18 cellular contexts compared by ENCODE assay signal in genomic region chr4:133156096-133156495, GRCh38. TPM values are rescaled to one million over a fixed set of nuclear protein-coding genes. Genes with fewer than 3 reads are reported as not detected.
DNase-seq lines count a peak whose midpoint lies in the region; ATAC-seq and TF ChIP-seq lines count a peak whose summit lies in the region.
"Had no signal": no experiment of that assay in that cellular context is flagged by ENCODE, and none has a peak within 500 bp of the region (broad histone marks: within the 10 kb centered on the region; RNA-seq: fewer than 3 reads in every experiment).

No MANE protein-coding gene starts in this region.

- DNase-seq in cardiac septum (ENCODE audit: low spot score) (peak; percentile 17), heart left ventricle (no peak), endodermal cell (peak; percentile 60), NCI-H82 treated with DMSO at 0.1 percent for 48 hours (lab: John Stamatoyannopoulos, UW; ENCODE audit: unreplicated experiment) (no peak)
- DNase-seq: activated CD4-positive, alpha-beta T cell treated with anti-CD3 and anti-CD28 coated beads, Interleukin-2, amount 10 ng/mL, durations not matched to agents 7 days and 5 days; Calu3; left cardiac atrium; naive B cell; NCI-H2107; stimulated activated naive CD4-positive, alpha-beta T cell had no signal

- no peaks in the 10 kb centered on the region for H3K9me3 Mint-ChIP-seq in endodermal cell
- H3K9me3 Mint-ChIP-seq: activated CD4-positive, alpha-beta T cell treated with anti-CD3 and anti-CD28 coated beads, Interleukin-2, amount 10 ng/mL, durations not matched to agents 7 days and 5 days; T-helper 2 cell treated with Interferon-gamma antibody and Interleukin-4, amounts not matched to agents 5 μg/mL and 100 μg/mL, for 36 hours had no signal

- H3K36me3 ChIP-seq in heart left ventricle, result no peaks in the 10 kb centered on the region
- H3K36me3 ChIP-seq in endodermal cell (ENCODE audit: control insufficient read depth, insufficient read depth, low read length), result peaks cover 46% of the 10 kb centered on the region
- no peaks in the 10 kb centered on the region for H3K36me3 ChIP-seq in neural cell (ENCODE audit: insufficient read depth, low read length)
- H3K36me3 ChIP-seq: gastroesophageal sphincter had no signal

- H4K20me1 ChIP-seq in neural cell (ENCODE audit: insufficient read depth), result no peaks in the 10 kb centered on the region

- no peaks in the 10 kb centered on the region for H3K9me2 ChIP-seq in neural cell (ENCODE audit: insufficient read depth, low read length)

- no peak for TF ChIP-seq EP300 in neural cell (conservative IDR thresholded peaks at IDR 0.05; ENCODE audit: poor library complexity, severe bottlenecking)

- peaks cover 39% of the 10 kb centered on the region for H3K4me1 Mint-ChIP-seq in endodermal cell
- H3K4me1 Mint-ChIP-seq: naive B cell had no signal

- H3K27ac Mint-ChIP-seq in endodermal cell, result no peak overlapping the region
- H3K27ac Mint-ChIP-seq: activated CD4-positive, alpha-beta T cell treated with anti-CD3 and anti-CD28 coated beads, Interleukin-2, amount 10 ng/mL, durations not matched to agents 7 days and 5 days; naive B cell; T-helper 2 cell treated with Interferon-gamma antibody and Interleukin-4, amounts not matched to agents 5 μg/mL and 100 μg/mL, for 36 hours had no signal

- H3K27ac ChIP-seq in heart left ventricle (no peak overlapping the region), endodermal cell (ENCODE audit: low read depth, low read length) (no peak overlapping the region), neural cell (ENCODE audit: low read length) (no peak overlapping the region)
- H3K27ac ChIP-seq: A549, gastroesophageal sphincter had no signal

- ATAC-seq in heart left ventricle (no peak), GM18519 (IDR thresholded peaks at IDR 0.05; ENCODE audit: low FRiP score, unreplicated experiment) (no peak), HG03196 (IDR thresholded peaks at IDR 0.05; ENCODE audit: unreplicated experiment) (no peak), GM21526 (IDR thresholded peaks at IDR 0.05; ENCODE audit: low FRiP score, unreplicated experiment) (no peak)
- ATAC-seq: A549, gastroesophageal sphincter, left cardiac atrium, Right ventricle myocardium inferior had no signal

- no peaks in the 10 kb centered on the region for H3K27me3 Mint-ChIP-seq in endodermal cell (ENCODE audit: insufficient read depth)

- TF ChIP-seq RAD21 in neural cell (conservative IDR thresholded peaks at IDR 0.05), result no peak

- intact Hi-C loops in cardiac septum (cut with DNase I), result no loop called here
- intact Hi-C loops in heart left ventricle (cut with DNase I), result no loop called here

- H3K4me3 Mint-ChIP-seq in endodermal cell, result peak overlapping the region; percentile 97
- H3K4me3 Mint-ChIP-seq: activated CD4-positive, alpha-beta T cell treated with anti-CD3 and anti-CD28 coated beads, Interleukin-2, amount 10 ng/mL, durations not matched to agents 7 days and 5 days; naive B cell; T-helper 2 cell treated with Interferon-gamma antibody and Interleukin-4, amounts not matched to agents 5 μg/mL and 100 μg/mL, for 36 hours had no signal

- H3K9ac ChIP-seq in endodermal cell (ENCODE audit: extremely low read depth, low read length, poor library complexity, severe bottlenecking), result no peak overlapping the region
- H3K9ac ChIP-seq in neural cell (ENCODE audit: low read length), result no peak overlapping the region

- no peak for TF ChIP-seq POLR2A in heart left ventricle (IDR thresholded peaks at IDR 0.05)

- TF ChIP-seq CTCF in heart left ventricle (IDR thresholded peaks at IDR 0.05), result no peak
- no peak for TF ChIP-seq CTCF in endodermal cell (conservative IDR thresholded peaks at IDR 0.05)
- no peak for TF ChIP-seq CTCF in neural cell (IDR thresholded peaks at IDR 0.05; ENCODE audit: poor library complexity, severe bottlenecking)

- 77 to 86% (median 83%) methylated on average over 5 of the region's 5 CpGs for WGBS in heart left ventricle, 4 donors
- WGBS in endodermal cell (ENCODE audit: insufficient coverage in 1 of 2, insufficient read length in 1 of 2), 2 experiments, result 56 to 77% methylated on average over 3 to 5 of the region's 5 CpGs

- peak overlapping the region; percentile 17 for H3K4me2 ChIP-seq in neural cell (ENCODE audit: low read length)
- H3K4me2 ChIP-seq: A549 had no signal

- H3K4me1 ChIP-seq in heart left ventricle (peaks cover 0 to 23% (median 11%) of the 10 kb centered on the region in 12 donors), endodermal cell (ENCODE audit: control insufficient read depth, insufficient read depth, low read length) (no peaks in the 10 kb centered on the region)
- H3K4me1 ChIP-seq: A549 had no signal

- no peaks in the 10 kb centered on the region for H3K79me2 ChIP-seq in neural cell (replicated peaks; ENCODE audit: insufficient read depth, low read length)

- no peak overlapping the region for H3K4me3 ChIP-seq in heart left ventricle
- H3K4me3 ChIP-seq in endodermal cell (ENCODE audit: low read length), result peak overlapping the region; percentile 98
- peak overlapping the region; percentile 81 for H3K4me3 ChIP-seq in neural cell (ENCODE audit: low read length)
- H3K4me3 ChIP-seq: A549, gastroesophageal sphincter had no signal

- H2AFZ ChIP-seq in neural cell (ENCODE audit: low read depth, low read length), result no peak overlapping the region

- no peaks in the 10 kb centered on the region for H3F3A ChIP-seq in neural cell (ENCODE audit: insufficient read depth, low read length, poor library complexity, severe bottlenecking)

- H3K36me3 Mint-ChIP-seq in endodermal cell (ENCODE audit: low read depth), result peaks cover 38% of the 10 kb centered on the region

- H3K27me3 ChIP-seq in heart left ventricle (peaks cover 14 to 48% (median 37%) of the 10 kb centered on the region in 9 donors), endodermal cell (ENCODE audit: control insufficient read depth, insufficient read depth, low read length, poor library complexity, severe bottlenecking) (no peaks in the 10 kb centered on the region), neural cell (ENCODE audit: insufficient read depth, low read depth, low read length) (peaks cover 19% of the 10 kb centered on the region)

- H3K9me3 ChIP-seq in heart left ventricle (no peaks in the 10 kb centered on the region), endodermal cell (ENCODE audit: control insufficient read depth, low read length) (no peaks in the 10 kb centered on the region), neural cell (ENCODE audit: low read length) (no peaks in the 10 kb centered on the region)
- H3K9me3 ChIP-seq: A549, gastroesophageal sphincter had no signal

TF ChIP-seq in neural cell, 6 proteins besides CTCF, POLR2A, EP300 and RAD21:
- TF ChIP-seq MXI1 (conservative IDR thresholded peaks at IDR 0.05; ENCODE audit: poor library complexity, severe bottlenecking) (no peak), TAF1 (IDR thresholded peaks at IDR 0.05; ENCODE audit: low read depth) (no peak), POLR2AphosphoS5 (IDR thresholded peaks at IDR 0.05) (no peak), REST (IDR thresholded peaks at IDR 0.05; ENCODE audit: borderline replicate concordance) (no peak)

RNA-seq across cellular contexts. Expression of gene PCDH10, which starts 7.0 kb away (rescaled TPM):
- total RNA-seq in cardiac septum, result 0.48 TPM
- total RNA-seq in heart left ventricle, result under 1 TPM in 7 of 9 donors, not detected in 2; 0.04 to 0.48 (median 0.07) TPM
- polyA plus RNA-seq in heart left ventricle, result under 1 TPM; under 0.01 to 0.01 TPM
- total RNA-seq in endodermal cell, result 100 to 1,000 TPM; 111 to 139 TPM
- 23.0 TPM for polyA plus RNA-seq in endodermal cell (2013, experiment 1 of 2)
- polyA plus RNA-seq in endodermal cell (2013, experiment 2 of 2), result 23.3 TPM
- 37.0 and 38.5 TPM in 2 replicates for polyA plus RNA-seq in neural cell
- polyA minus RNA-seq in neural cell, result 109 and 111 TPM in 2 replicates
- total RNA-seq: activated CD4-positive, alpha-beta T cell treated with anti-CD3 and anti-CD28 coated beads, Interleukin-2, amount 10 ng/mL, durations not matched to agents 7 days and 5 days; Calu3 had no signal

Comparison
In these comparisons a context has a peak if more than half of its experiments do, and no peak if none do; other contexts are left out.
1. DNase-seq: peak in cardiac septum (single experiment) and endodermal cell (single experiment); none in heart left ventricle (0 of 5) and NCI-H82 treated with DMSO at 0.1 percent for 48 hours (single experiment).
2. H3K4me3 ChIP-seq: peak in endodermal cell (single experiment) and neural cell (single experiment); none in heart left ventricle (0 of 12).
3. RNA of gene PCDH10, which starts 7.0 kb away (total RNA-seq): 111 to 139 TPM in endodermal cell; 0.48 TPM in cardiac septum (single experiment) and 0.04 to 0.48 TPM in heart left ventricle; every median in the first group is over 10 times any median in the second.